1 cellular context compared by ENCODE assay signal in genomic region chr2:38370664-38371063, GRCh38.
TF ChIP-seq lines count a peak whose summit lies in the region.

No MANE protein-coding gene starts in this region.

TF ChIP-seq in GM12878, 131 proteins besides CTCF, POLR2A, EP300 and RAD21:
- TF ChIP-seq PKNOX1 (IDR thresholded peaks at IDR 0.05) (peak; percentile 33; the same call in 1 of the 2 replicates), SMC3 (IDR thresholded peaks at IDR 0.05; ENCODE audit: borderline replicate concordance, low read length) (no peak), HDAC6 (IDR thresholded peaks at IDR 0.05; ENCODE audit: unreplicated experiment) (no peak), USF1 (IDR thresholded peaks at IDR 0.05; ENCODE audit: borderline replicate concordance, extremely low read length, insufficient read depth, low read depth, low read length) (no peak)
